Comparison of ENCODE assay signal across 17 cellular contexts in the genomic region with DNA sequence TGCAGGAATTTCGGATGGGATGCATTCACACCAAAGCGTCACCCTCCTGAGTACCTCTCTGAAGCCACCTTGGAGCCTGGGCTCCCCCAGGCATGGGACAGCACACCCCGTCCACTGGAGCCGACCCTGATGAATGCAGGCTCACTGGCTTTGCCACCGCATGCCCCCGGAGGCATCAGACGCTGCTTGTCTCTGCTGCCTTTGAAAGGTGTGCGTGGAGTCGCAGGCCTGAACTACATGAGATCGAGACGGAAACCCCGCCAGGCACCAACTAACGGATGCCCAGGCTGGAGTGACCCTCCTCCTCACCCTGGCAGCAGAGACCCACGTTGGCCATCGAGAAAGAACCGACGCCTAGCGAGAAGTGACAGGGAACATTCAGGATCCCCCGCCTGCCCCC. TPM values are rescaled to one million over a fixed set of nuclear protein-coding genes. Genes with fewer than 3 reads are reported as not detected.
"Had no signal": no experiment of that assay in that cellular context is flagged by ENCODE, and none has a peak within 500 bp of the region (broad histone marks: within the 10 kb centered on the region; RNA-seq: fewer than 3 reads in every experiment).

No MANE protein-coding gene starts in this region.

- H3K4me3 Mint-ChIP-seq: activated naive CD4-positive, alpha-beta T cell treated with anti-CD3 and anti-CD28 coated beads, Interleukin-2, amount 50 U/mL, for 24 hours; effector memory CD8-positive, alpha-beta T cell; nephron progenitor cell; T-helper 1 cell treated with Interleukin-12 subunit alpha and Interleukin-12 subunit beta and Interleukin-4 antibody, amounts not matched to agents 30 μg/mL and 1 μg/mL, for 36 hours; WTC11 had no signal

- H3K36me3 ChIP-seq: adrenal gland, ascending aorta, brain microvascular endothelial cell, esophagus muscularis mucosa, gastrocnemius medialis, right lobe of liver, thoracic aorta had no signal

- H3K4me1 Mint-ChIP-seq: activated naive CD4-positive, alpha-beta T cell treated with anti-CD3 and anti-CD28 coated beads, Interleukin-2, amount 50 U/mL, for 24 hours; WTC11 had no signal

- H3K9me3 ChIP-seq: adrenal gland, ascending aorta, esophagus muscularis mucosa, gastrocnemius medialis, right lobe of liver, thoracic aorta had no signal

- H3K27me3 ChIP-seq: ascending aorta, gastrocnemius medialis, right lobe of liver had no signal

- H3K27ac Mint-ChIP-seq: activated naive CD4-positive, alpha-beta T cell treated with anti-CD3 and anti-CD28 coated beads, Interleukin-2, amount 50 U/mL, for 24 hours; effector memory CD8-positive, alpha-beta T cell; nephron progenitor cell; T-helper 1 cell treated with Interleukin-12 subunit alpha and Interleukin-12 subunit beta and Interleukin-4 antibody, amounts not matched to agents 30 μg/mL and 1 μg/mL, for 36 hours; WTC11 had no signal

- H3K9me3 Mint-ChIP-seq: activated naive CD4-positive, alpha-beta T cell treated with anti-CD3 and anti-CD28 coated beads, Interleukin-2, amount 50 U/mL, for 24 hours; effector memory CD8-positive, alpha-beta T cell; nephron progenitor cell; T-helper 1 cell treated with Interleukin-12 subunit alpha and Interleukin-12 subunit beta and Interleukin-4 antibody, amounts not matched to agents 30 μg/mL and 1 μg/mL, for 36 hours; WTC11 had no signal

- H3K27ac ChIP-seq: adrenal gland, ascending aorta, brain microvascular endothelial cell, esophagus muscularis mucosa, gastrocnemius medialis, right lobe of liver, thoracic aorta had no signal

- H3K4me1 ChIP-seq: ascending aorta, gastrocnemius medialis had no signal

- H3K4me3 ChIP-seq: adrenal gland, ascending aorta, esophagus muscularis mucosa, gastrocnemius medialis, thoracic aorta had no signal

- H3K36me3 Mint-ChIP-seq: activated naive CD4-positive, alpha-beta T cell treated with anti-CD3 and anti-CD28 coated beads, Interleukin-2, amount 50 U/mL, for 24 hours; WTC11 had no signal

RNA-seq across cellular contexts. Expression of a gene that starts 22.5 kb away (rescaled TPM):
- total RNA-seq: adrenal gland, ascending aorta, dermis microvascular lymphatic vessel endothelial cell, endothelial cell of umbilical vein, esophagus muscularis mucosa, gastrocnemius medialis, left ventricle myocardium superior, mononuclear cell, right lobe of liver, thoracic aorta, ureter, WTC11 had no signal

RNA-seq across cellular contexts. Expression of a gene that starts 30.1 kb away (rescaled TPM):
- total RNA-seq: adrenal gland, ascending aorta, dermis microvascular lymphatic vessel endothelial cell, endothelial cell of umbilical vein, esophagus muscularis mucosa, gastrocnemius medialis, left ventricle myocardium superior, mononuclear cell, right lobe of liver, thoracic aorta, ureter, WTC11 had no signal

RNA-seq across cellular contexts. Expression of a gene that starts 43.8 kb away (rescaled TPM):
- total RNA-seq: adrenal gland, ascending aorta, dermis microvascular lymphatic vessel endothelial cell, endothelial cell of umbilical vein, esophagus muscularis mucosa, gastrocnemius medialis, left ventricle myocardium superior, mononuclear cell, right lobe of liver, thoracic aorta, ureter, WTC11 had no signal

RNA-seq across cellular contexts. Expression of a gene that starts 45.0 kb away (rescaled TPM):
- total RNA-seq: ascending aorta, endothelial cell of umbilical vein, esophagus muscularis mucosa, gastrocnemius medialis, left ventricle myocardium superior, mononuclear cell, thoracic aorta, ureter had no signal

RNA-seq across cellular contexts. Expression of a gene that starts 53.9 kb away (rescaled TPM):
- total RNA-seq: adrenal gland, ascending aorta, dermis microvascular lymphatic vessel endothelial cell, endothelial cell of umbilical vein, esophagus muscularis mucosa, gastrocnemius medialis, left ventricle myocardium superior, mononuclear cell, right lobe of liver, thoracic aorta, ureter, WTC11 had no signal
